ENCODE assay signal across 10 cellular contexts in genomic region chr11:109853156-109853776, GRCh38.
DNase-seq lines count a peak whose midpoint lies in the region; ATAC-seq, FAIRE-seq and TF ChIP-seq lines count a peak whose summit lies in the region.
"Had no signal": no experiment of that assay in that cellular context is flagged by ENCODE, and none has a peak within 500 bp of the region (broad histone marks: within the 10 kb centered on the region; RNA-seq: fewer than 3 reads in every experiment).

No MANE protein-coding gene starts in this region.

- no peak overlapping the region for H3K27ac Mint-ChIP-seq in natural killer cell treated with Interleukin-12 subunit alpha and Interleukin-12 subunit beta and Interleukin-15 and Interleukin-18, amount 100 ng/mL, for 72 hours
- H3K27ac Mint-ChIP-seq: activated naive CD8-positive, alpha-beta T cell; stimulated activated naive CD8-positive, alpha-beta T cell treated with anti-CD3 and anti-CD28 coated beads, Interleukin-15, Interleukin-2, amounts not matched to agents 100 ng/mL and 50 ng/mL, for 24 hours had no signal

- POLR2A ChIA-PET in SK-N-SH (lab: Yijun Ruan, JAX): no interaction called here

- H3K4me1 ChIP-seq in HUES6 (ENCODE audit: control insufficient read depth, insufficient read depth, low read length) (no peaks in the 10 kb centered on the region), SK-N-SH (ENCODE audit: control insufficient read depth in 1 of 2, insufficient read depth in 2 of 2, low read depth in 1 of 2, low read length in 1 of 2) (peaks cover 0 to 2% of the 10 kb centered on the region in 2 experiments; a peak in 2 of 4 replicates)

- H3K27ac ChIP-seq in HUES6 (ENCODE audit: low read depth, low read length): peak overlapping the region; percentile 47; the same call in 1 of the 2 replicates
- H3K27ac ChIP-seq in SK-N-SH (ENCODE audit: low read depth in 2 of 2, low read length in 1 of 2): no peak overlapping the region

- no peaks in the 10 kb centered on the region for H3K9me2 ChIP-seq in SK-N-SH

- TF ChIP-seq EP300 in SK-N-SH (IDR thresholded peaks at IDR 0.05; ENCODE audit: borderline replicate concordance in 1 of 2, low read depth in 1 of 2, low read length in 1 of 2): no peak

- H3K36me3 Mint-ChIP-seq in natural killer cell treated with Interleukin-12 subunit alpha and Interleukin-12 subunit beta and Interleukin-15 and Interleukin-18, amount 100 ng/mL, for 72 hours: no peaks in the 10 kb centered on the region
- H3K36me3 Mint-ChIP-seq: activated naive CD8-positive, alpha-beta T cell had no signal

- TF ChIP-seq CTCF in SK-N-SH (IDR thresholded peaks at IDR 0.05): peak; percentile 79

- CTCF ChIA-PET in SK-N-SH (lab: Yijun Ruan, JAX): interaction anchor here (0.8 to 1.2 kb wide), 5 partner anchors 11 to 348 kb away, joined by 3 to 11 read pairs (median 4); no protein-coding TSS in a partner anchor

- no peaks in the 10 kb centered on the region for H3K4me1 Mint-ChIP-seq in natural killer cell treated with Interleukin-12 subunit alpha and Interleukin-12 subunit beta and Interleukin-15 and Interleukin-18, amount 100 ng/mL, for 72 hours (ENCODE audit: low read depth in 2 of 2)

- H3K4me3 Mint-ChIP-seq in natural killer cell treated with Interleukin-12 subunit alpha and Interleukin-12 subunit beta and Interleukin-15 and Interleukin-18, amount 100 ng/mL, for 72 hours: no peak overlapping the region
- H3K4me3 Mint-ChIP-seq: activated naive CD8-positive, alpha-beta T cell; stimulated activated naive CD8-positive, alpha-beta T cell treated with anti-CD3 and anti-CD28 coated beads, Interleukin-15, Interleukin-2, amounts not matched to agents 100 ng/mL and 50 ng/mL, for 24 hours had no signal

- no peak overlapping the region for H3K4me3 ChIP-seq in HUES6 (ENCODE audit: low read depth, low read length)
- H3K4me3 ChIP-seq in SK-N-SH (ENCODE audit: low read depth in 2 of 2, low read length in 1 of 2): no peak overlapping the region; a peak in 1 of 4 replicates
- H3K4me3 ChIP-seq in H7 (ENCODE audit: insufficient read depth, low read depth, low read length): no peak overlapping the region

- H3K36me3 ChIP-seq in HUES6 (ENCODE audit: control insufficient read depth, insufficient read depth, low read length) (no peaks in the 10 kb centered on the region), SK-N-SH (replicated peaks in 1 of 2; ENCODE audit: control insufficient read depth in 1 of 2, insufficient read depth in 2 of 2, low read length in 1 of 2) (no peaks in the 10 kb centered on the region), H7 (replicated peaks; ENCODE audit: control insufficient read depth, insufficient read depth, low read length) (no peaks in the 10 kb centered on the region)

- DNase-seq in SK-N-SH (no peak), hepatic stellate cell (ENCODE audit: low spot score) (peak; percentile 7), 8988T (no peak), H7 (no peak)
- no peak for DNase-seq in natural killer cell treated with Interleukin-12 subunit alpha and Interleukin-12 subunit beta and Interleukin-15 and Interleukin-18, amount 100 ng/mL, for 72 hours (ENCODE audit: low spot score)

- H3K4me2 ChIP-seq in SK-N-SH: no peak overlapping the region

- no peaks in the 10 kb centered on the region for H3F3A ChIP-seq in SK-N-SH (replicated peaks; ENCODE audit: insufficient read depth)

- no peaks in the 10 kb centered on the region for H3K9me3 Mint-ChIP-seq in natural killer cell treated with Interleukin-12 subunit alpha and Interleukin-12 subunit beta and Interleukin-15 and Interleukin-18, amount 100 ng/mL, for 72 hours
- H3K9me3 Mint-ChIP-seq: stimulated activated naive CD8-positive, alpha-beta T cell treated with anti-CD3 and anti-CD28 coated beads, Interleukin-15, Interleukin-2, amounts not matched to agents 100 ng/mL and 50 ng/mL, for 24 hours had no signal

- H3K79me2 ChIP-seq in SK-N-SH (ENCODE audit: insufficient read depth): no peaks in the 10 kb centered on the region

- no peak overlapping the region for H2AFZ ChIP-seq in SK-N-SH (ENCODE audit: low read depth)

- H3K9me3 ChIP-seq in HUES6 (ENCODE audit: control insufficient read depth, insufficient read depth, low read depth, low read length): no peaks in the 10 kb centered on the region
- H3K9me3 ChIP-seq in SK-N-SH: no peaks in the 10 kb centered on the region

- H3K27me3 Mint-ChIP-seq in natural killer cell treated with Interleukin-12 subunit alpha and Interleukin-12 subunit beta and Interleukin-15 and Interleukin-18, amount 100 ng/mL, for 72 hours: no peaks in the 10 kb centered on the region
- H3K27me3 Mint-ChIP-seq: stimulated activated naive CD8-positive, alpha-beta T cell treated with anti-CD3 and anti-CD28 coated beads, Interleukin-15, Interleukin-2, amounts not matched to agents 100 ng/mL and 50 ng/mL, for 24 hours had no signal

- TF ChIP-seq RAD21 in SK-N-SH (IDR thresholded peaks at IDR 0.05; ENCODE audit: low read length): peak; percentile 74

- peak; percentile 45 for FAIRE-seq in G401.6 (lab: Jason Lieb, UNC)

- no peak overlapping the region for H3K9ac ChIP-seq in HUES6 (ENCODE audit: low read length)
- no peak overlapping the region for H3K9ac ChIP-seq in SK-N-SH

- no peaks in the 10 kb centered on the region for H4K20me1 ChIP-seq in SK-N-SH (ENCODE audit: insufficient read depth)

- peak; percentile 86 for ATAC-seq in GM21390 (IDR thresholded peaks at IDR 0.05; ENCODE audit: unreplicated experiment)
- ATAC-seq in natural killer cell treated with Interleukin-12 subunit alpha and Interleukin-12 subunit beta and Interleukin-15 and Interleukin-18, amount 100 ng/mL, for 72 hours: no peak

- 72% methylated on average over 5 of the region's 5 CpGs for WGBS in SK-N-SH (ENCODE audit: low lambda C conversion rate)

- H3K27me3 ChIP-seq in HUES6 (ENCODE audit: control insufficient read depth, insufficient read depth, low read length) (no peaks in the 10 kb centered on the region), SK-N-SH (ENCODE audit: insufficient read depth) (no peaks in the 10 kb centered on the region), H7 (ENCODE audit: control insufficient read depth, insufficient read depth, low read length) (no peaks in the 10 kb centered on the region)

TF ChIP-seq in SK-N-SH, 30 proteins besides CTCF, POLR2A, EP300 and RAD21:
- no peak for TF ChIP-seq IRF3 (IDR thresholded peaks at IDR 0.05; ENCODE audit: low read depth, low read length)
- peak; percentile 61 for TF ChIP-seq SMC3 (IDR thresholded peaks at IDR 0.05; ENCODE audit: low read depth, low read length)
